In the genomic region with DNA sequence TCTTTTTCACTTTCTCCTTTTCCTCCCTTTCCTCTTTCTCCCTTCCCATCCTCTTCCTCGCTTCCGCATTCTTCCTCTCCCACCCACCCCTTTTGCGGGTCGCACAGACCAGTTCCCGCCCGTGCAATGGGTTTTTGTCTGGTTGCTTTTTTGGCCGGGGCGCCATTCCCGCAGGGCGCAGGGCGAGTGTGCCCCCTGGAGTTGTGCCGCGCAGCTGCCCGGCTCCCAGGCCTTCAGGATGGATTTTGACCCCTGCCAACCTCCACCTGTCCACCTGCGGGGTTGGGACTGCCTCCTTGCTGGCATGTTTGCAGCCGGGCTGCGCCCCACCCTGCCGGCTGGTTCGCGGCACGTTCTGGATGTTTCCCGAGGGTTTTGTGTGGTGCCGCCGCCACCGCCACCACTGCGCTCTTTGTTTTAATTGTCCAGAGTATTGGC, we compare ENCODE assay signal across 8 cellular contexts. TPM values are rescaled to one million over a fixed set of nuclear protein-coding genes. Genes with fewer than 3 reads are reported as not detected.
A peak's percentile ranks its signal among the peaks of the same experiment; 100 is the strongest.
DNase-seq lines count a peak whose midpoint lies in the region; ATAC-seq and TF ChIP-seq lines count a peak whose summit lies in the region.

No MANE protein-coding gene starts in this region.

- H3K9me3 ChIP-seq in T-helper 17 cell (ENCODE audit: control insufficient read depth, low read length, poor library complexity, severe bottlenecking) (no peaks in the 10 kb centered on the region), esophagus muscularis mucosa (no peaks in the 10 kb centered on the region), neural progenitor cell (ENCODE audit: low read depth) (no peaks in the 10 kb centered on the region)

- H3K4me1 ChIP-seq in esophagus muscularis mucosa = peaks cover 27 to 39% (median 32%) of the 10 kb centered on the region in 4 donors
- peaks cover 31% of the 10 kb centered on the region for H3K4me1 ChIP-seq in neural progenitor cell

- H3K4me3 Mint-ChIP-seq in T-helper 17 cell (peak overlapping the region; percentile 85), neural progenitor cell (peak overlapping the region; percentile 87)

- no peaks in the 10 kb centered on the region for H3K27me3 Mint-ChIP-seq in T-helper 17 cell
- H3K27me3 Mint-ChIP-seq in neural progenitor cell (ENCODE audit: insufficient read depth, low read depth) = peaks cover 8% of the 10 kb centered on the region

- H3K4me1 Mint-ChIP-seq in T-helper 17 cell (peaks cover 37% of the 10 kb centered on the region), neural progenitor cell (peaks cover 27% of the 10 kb centered on the region)

- no peak for ATAC-seq in T-helper 17 cell
- no peak for ATAC-seq in HG02938 (IDR thresholded peaks at IDR 0.05; ENCODE audit: unreplicated experiment)
- no peak for ATAC-seq in HG03439 (IDR thresholded peaks at IDR 0.05; ENCODE audit: unreplicated experiment)

- intact Hi-C loops in esophagus muscularis mucosa (cut with DNase I) = loop anchor here (10.0 kb wide), 1 partner anchor 51 kb away; the partner anchor contains the start of gene SMIM20

- TF ChIP-seq EP300 in esophagus muscularis mucosa (IDR thresholded peaks at IDR 0.05) = no peak

- H3K36me3 ChIP-seq in esophagus muscularis mucosa (no peaks in the 10 kb centered on the region), neural progenitor cell (no peaks in the 10 kb centered on the region)

- peak overlapping the region; percentile 68 to 81 (median 74) for H3K4me3 ChIP-seq in esophagus muscularis mucosa
- peak overlapping the region; percentile 94 for H3K4me3 ChIP-seq in neural progenitor cell

- peaks cover 0 to 27% (median 5%) of the 10 kb centered on the region in 4 donors for H3K27me3 ChIP-seq in esophagus muscularis mucosa
- peaks cover 24% of the 10 kb centered on the region for H3K27me3 ChIP-seq in neural progenitor cell

- peak; percentile 58 to 66 for DNase-seq in NCI-H2081 (lab: John Stamatoyannopoulos, UW)
- no peak for DNase-seq in NCI-H2081 treated with DMSO at 0.1 percent for 48 hours (lab: John Stamatoyannopoulos, UW)
- DNase-seq in T-helper 17 cell = no peak
- no peak for DNase-seq in esophagus muscularis mucosa (ENCODE audit: extremely low spot score)
- peak; percentile 47 for DNase-seq in neural progenitor cell (ENCODE audit: low spot score)
- DNase-seq in midbrain (lab: John Stamatoyannopoulos, UW) = no peak

- H3K27ac Mint-ChIP-seq in T-helper 17 cell = no peak overlapping the region
- H3K27ac Mint-ChIP-seq in neural progenitor cell = no peak overlapping the region

- H3K27ac ChIP-seq in esophagus muscularis mucosa (replicated peaks in 1 of 4) (no peak overlapping the region), neural progenitor cell (no peak overlapping the region)

- no peaks in the 10 kb centered on the region for H3K9me3 Mint-ChIP-seq in neural progenitor cell

- TF ChIP-seq CTCF in esophagus muscularis mucosa (IDR thresholded peaks at IDR 0.05) (no peak), neural progenitor cell (IDR thresholded peaks at IDR 0.05) (peak; percentile 64)

- peak overlapping the region; percentile 71 for H2AFZ ChIP-seq in neural progenitor cell (replicated peaks)

- TF ChIP-seq POLR2A in esophagus muscularis mucosa (IDR thresholded peaks at IDR 0.05; ENCODE audit: low read depth) = no peak

- 40% methylated on average over 26 of the region's 26 CpGs for WGBS in esophagus muscularis mucosa

- H3K36me3 Mint-ChIP-seq in T-helper 17 cell (ENCODE audit: low read depth) = peaks cover 7% of the 10 kb centered on the region
- H3K36me3 Mint-ChIP-seq in neural progenitor cell = peaks cover under 1% of the 10 kb centered on the region

- peaks cover 26% of the 10 kb centered on the region for H3K79me2 ChIP-seq in neural progenitor cell (ENCODE audit: low read depth)

- no peak overlapping the region for H3K9ac ChIP-seq in neural progenitor cell

- peak overlapping the region; percentile 96 for H3K4me2 ChIP-seq in neural progenitor cell

- peaks cover 8% of the 10 kb centered on the region for H4K20me1 ChIP-seq in neural progenitor cell (ENCODE audit: low read depth)

- H3F3A ChIP-seq in neural progenitor cell (ENCODE audit: low read depth) = peaks cover 25% of the 10 kb centered on the region

RNA-seq across cellular contexts. Expression of gene SEL1L3, which starts 0.6 kb away (rescaled TPM):
- total RNA-seq in T-helper 17 cell (10 to 100 TPM; 56.5 to 59.0 TPM), esophagus muscularis mucosa (10 to 100 TPM in 1 of 4 donors, 1 to 10 TPM in 3; 3.3 to 11.7 (median 5.7) TPM), neural progenitor cell (ENCODE audit: low replicate concordance) (49.6 and 87.2 TPM in 2 replicates)

RNA-seq across cellular contexts. Expression of gene SMIM20, which starts 50.7 kb away (rescaled TPM):
- total RNA-seq in T-helper 17 cell = 10 to 100 TPM; 11.0 to 12.5 TPM
- total RNA-seq in esophagus muscularis mucosa = 10 to 100 TPM; 24.0 to 33.2 (median 26.9) TPM
- 51.7 and 57.5 TPM in 2 replicates for total RNA-seq in neural progenitor cell (ENCODE audit: low replicate concordance)

Comparison
In these comparisons a context has a peak if more than half of its experiments do, and no peak if none do; other contexts are left out.
1. DNase-seq: peak in NCI-H2081 (2 of 2) and neural progenitor cell (single experiment); none in NCI-H2081 treated with DMSO at 0.1 percent for 48 hours (single experiment), T-helper 17 cell (0 of 3), esophagus muscularis mucosa (single experiment) and midbrain (single experiment).